8 cellular contexts compared by ENCODE assay signal in the genomic region with DNA sequence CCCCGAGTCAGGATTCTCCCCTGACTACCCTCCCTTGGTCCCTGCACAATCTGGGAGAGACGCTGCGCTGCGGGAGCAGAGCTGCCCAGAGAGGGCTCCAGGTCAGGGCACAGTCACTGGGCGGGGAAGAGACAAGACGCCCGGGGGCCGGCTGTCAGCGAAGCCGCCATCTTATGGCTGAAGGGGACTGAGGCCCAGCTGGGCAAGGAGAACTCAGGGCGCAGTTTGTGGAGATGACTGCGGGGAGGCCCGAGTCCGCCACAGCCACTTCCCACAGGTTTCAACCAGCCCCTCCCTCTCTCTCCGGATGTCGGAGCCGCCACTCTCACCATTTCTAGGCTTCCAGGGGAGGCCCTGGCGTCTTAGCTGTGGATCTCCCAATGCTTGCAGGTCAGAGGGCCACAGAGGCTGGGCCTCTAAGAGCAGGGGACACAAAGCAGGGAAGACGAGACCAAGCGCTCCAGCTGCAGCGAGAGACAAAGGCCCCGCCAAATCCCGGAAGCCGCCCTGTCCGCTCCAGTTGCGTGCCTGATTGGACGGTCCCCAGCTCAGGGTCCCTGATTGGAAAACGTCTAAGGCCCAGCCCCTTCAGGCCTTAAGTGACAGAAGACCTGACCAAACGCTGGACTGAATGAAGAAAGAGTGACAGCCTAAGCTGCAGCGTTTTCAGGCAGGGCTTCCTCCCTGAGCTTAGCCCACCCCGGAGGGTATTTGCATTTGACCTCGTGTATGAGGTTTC. TPM values are rescaled to one million over a fixed set of nuclear protein-coding genes. Genes with fewer than 3 reads are reported as not detected.
DNase-seq lines count a peak whose midpoint lies in the region; ATAC-seq lines count a peak whose summit lies in the region.

Gene ZNF724 (minus strand): TSS at position 484 of the 739 bp plus-strand sequence. CDS start 152 bp downstream, at position 332.

- H3K36me3 ChIP-seq in HUES6 (ENCODE audit: control insufficient read depth, insufficient read depth, low read length) = peaks cover 38% of the 10 kb centered on the region

- H3K27ac ChIP-seq in HUES6 (ENCODE audit: low read depth, low read length) = peak within 1 kb of the TSS; percentile 87
- H3K27ac ChIP-seq in epithelial cell of prostate = peak within 1 kb of the TSS; percentile 77

- H3K9me3 ChIP-seq in HUES6 (ENCODE audit: control insufficient read depth, insufficient read depth, low read depth, low read length) (peaks cover 12% of the 10 kb centered on the region; the same call in 1 of the 2 replicates), mononuclear cell (ENCODE audit: low read depth, low read length) (no peaks in the 10 kb centered on the region)

- DNase-seq in D341Med (ENCODE audit: low spot score) = peak; percentile 91
- DNase-seq in OCI-M1 (lab: John Stamatoyannopoulos, UW) = peak; percentile 98
- DNase-seq in activated T-cell treated with anti-CD3 and anti-CD28 coated beads for 24 hours (ENCODE audit: low read depth) = peak; percentile 88
- peak; percentile 89 for DNase-seq in epithelial cell of prostate (ENCODE audit: low read depth, low spot score)
- DNase-seq in stimulated activated CD8-positive, alpha-beta memory T cell treated with anti-CD3 and anti-CD28 coated beads, Interleukin-2, amount 100 ng/mL, for 48 hours (ENCODE audit: low read depth in 2 of 2) = peak; percentile 78 to 80

- ATAC-seq in GM21447 (IDR thresholded peaks at IDR 0.05; ENCODE audit: unreplicated experiment) = peak; percentile 99

- H3K4me1 ChIP-seq in HUES6 (ENCODE audit: control insufficient read depth, insufficient read depth, low read length) (no peaks in the 10 kb centered on the region; the same call in 1 of the 2 replicates), mononuclear cell (ENCODE audit: insufficient read depth, low read length) (peaks cover 14% of the 10 kb centered on the region)

- H3K4me3 ChIP-seq in HUES6 (ENCODE audit: low read depth, low read length) (peak within 1 kb of the TSS; percentile 91), mononuclear cell (ENCODE audit: low read length) (peak within 1 kb of the TSS; percentile 78)

- H3K27me3 ChIP-seq in HUES6 (ENCODE audit: control insufficient read depth, insufficient read depth, low read length) (no peaks in the 10 kb centered on the region), mononuclear cell (ENCODE audit: insufficient read depth, low read length) (no peaks in the 10 kb centered on the region)

- peak within 1 kb of the TSS; percentile 98 for H3K9ac ChIP-seq in HUES6 (ENCODE audit: low read length)

RNA-seq across cellular contexts. Expression of gene ZNF724, which starts in this region (rescaled TPM):
- 4.7 TPM for total RNA-seq in mononuclear cell

Comparison
In these comparisons a context has a peak if more than half of its experiments do, and no peak if none do; other contexts are left out.
1. Peak in every context shown above with its lines: DNase-seq, ATAC-seq, H3K4me3 ChIP-seq and H3K27ac ChIP-seq.